Comparison of ENCODE assay signal across 8 cellular contexts in genomic region chr10:62805139-62806092, GRCh38. TPM values are rescaled to one million over a fixed set of nuclear protein-coding genes. Genes with fewer than 3 reads are reported as not detected.
DNase-seq lines count a peak whose midpoint lies in the region; ATAC-seq, FAIRE-seq and TF ChIP-seq lines count a peak whose summit lies in the region.

No MANE protein-coding gene starts in this region.

- ATAC-seq in HG02840 (IDR thresholded peaks at IDR 0.05; ENCODE audit: low FRiP score, unreplicated experiment): peak; percentile 3

- no peaks in the 10 kb centered on the region; the same call in 1 of the 2 replicates for H3F3A ChIP-seq in PC-9 (ENCODE audit: insufficient read depth, low read depth)

- H3K4me3 Mint-ChIP-seq in astrocyte (ENCODE audit: unreplicated experiment): peak overlapping the region; percentile 89

- H3K9me3 ChIP-seq in PC-9 (ENCODE audit: insufficient read depth, low read depth): no peaks in the 10 kb centered on the region
- no peaks in the 10 kb centered on the region for H3K9me3 ChIP-seq in astrocyte (ENCODE audit: insufficient read depth, low read depth, low read length)
- no peaks in the 10 kb centered on the region for H3K9me3 ChIP-seq in iPS-18a (ENCODE audit: control insufficient read depth, low read depth, low read length)
- no peaks in the 10 kb centered on the region for H3K9me3 ChIP-seq in skeletal muscle satellite cell (replicated peaks; ENCODE audit: low read length)

- H3K27me3 ChIP-seq in PC-9 (ENCODE audit: insufficient read depth, low read depth) (no peaks in the 10 kb centered on the region), astrocyte (ENCODE audit: insufficient read depth, low read length) (peaks cover 2% of the 10 kb centered on the region), iPS-18a (ENCODE audit: control insufficient read depth, insufficient read depth, low read length) (no peaks in the 10 kb centered on the region), skeletal muscle satellite cell (ENCODE audit: control insufficient read depth, insufficient read depth, low read length) (no peaks in the 10 kb centered on the region)

- TF ChIP-seq CTCF in PC-9 (conservative IDR thresholded peaks at IDR 0.05): no peak
- no peak for TF ChIP-seq CTCF in astrocyte (IDR thresholded peaks at IDR 0.05; ENCODE audit: insufficient read depth, low read depth, low read length)

- H3K27me3 Mint-ChIP-seq in astrocyte (ENCODE audit: low read depth, unreplicated experiment): no peaks in the 10 kb centered on the region

- intact Hi-C loops in PC-9 (cut with micrococcal nuclease; ENCODE audit: unreplicated experiment): no loop called here

- POLR2A ChIA-PET in PC-9 (lab: Charles Lee; ENCODE audit: unreplicated experiment): no interaction called here

- H3K4me2 ChIP-seq in PC-9 (peak overlapping the region; percentile 84), astrocyte (ENCODE audit: low read length) (peak overlapping the region; percentile 96), skeletal muscle satellite cell (ENCODE audit: low read length) (peak overlapping the region; percentile 97)

- H2AFZ ChIP-seq in PC-9 (peak overlapping the region; percentile 92), astrocyte (ENCODE audit: low read depth, low read length) (peak overlapping the region; percentile 83)

- no TSS peak for BruUV-seq in PC-9 (replicated peaks; lab: Mats Ljungman, UMichigan)

- no peak for FAIRE-seq in astrocyte (lab: Jason Lieb, UNC)

- H3K4me1 ChIP-seq in PC-9 (replicated peaks; ENCODE audit: insufficient read depth) (peaks cover 25% of the 10 kb centered on the region), astrocyte (ENCODE audit: insufficient read depth, low read length) (peaks cover 14% of the 10 kb centered on the region), iPS-18a (ENCODE audit: control insufficient read depth, low read depth, low read length) (peaks cover 24% of the 10 kb centered on the region), skeletal muscle satellite cell (ENCODE audit: control insufficient read depth, insufficient read depth, low read length) (peaks cover 23% of the 10 kb centered on the region)

- H3K4me1 Mint-ChIP-seq in astrocyte (ENCODE audit: low read depth, unreplicated experiment): peaks cover 35% of the 10 kb centered on the region

- H3K9ac ChIP-seq in astrocyte (ENCODE audit: low read length) (peak overlapping the region; percentile 86), iPS-18a (ENCODE audit: low read length) (peak overlapping the region; percentile 83), skeletal muscle satellite cell (ENCODE audit: low read depth, low read length) (peak overlapping the region; percentile 93)

- H3K9me2 ChIP-seq in PC-9 (ENCODE audit: insufficient read depth): no peaks in the 10 kb centered on the region

- CTCF ChIA-PET in PC-9 (lab: Charles Lee): no interaction called here

- H4K20me1 ChIP-seq in PC-9 (ENCODE audit: insufficient read depth): peaks cover 39% of the 10 kb centered on the region
- H4K20me1 ChIP-seq in astrocyte (ENCODE audit: insufficient read depth, low read length): peaks cover 46% of the 10 kb centered on the region

- H3K36me3 Mint-ChIP-seq in astrocyte (ENCODE audit: low read depth, unreplicated experiment): no peaks in the 10 kb centered on the region

- H3K36me3 ChIP-seq in PC-9 (ENCODE audit: low read depth) (peaks cover 21% of the 10 kb centered on the region), astrocyte (ENCODE audit: insufficient read depth, low read length) (peaks cover 2% of the 10 kb centered on the region), iPS-18a (ENCODE audit: control insufficient read depth, low read depth, low read length) (peaks cover 11% of the 10 kb centered on the region), skeletal muscle satellite cell (ENCODE audit: insufficient read depth, low read length) (no peaks in the 10 kb centered on the region)

- peak overlapping the region; percentile 60 for H3K4me3 ChIP-seq in PC-9
- H3K4me3 ChIP-seq in astrocyte (ENCODE audit: insufficient read depth, low read depth, low read length): peak overlapping the region; percentile 91
- H3K4me3 ChIP-seq in iPS-18a (ENCODE audit: low read length): peak overlapping the region; percentile 84
- peak overlapping the region; percentile 97 for H3K4me3 ChIP-seq in skeletal muscle satellite cell (ENCODE audit: low read length)

- H3K27ac Mint-ChIP-seq in astrocyte (ENCODE audit: unreplicated experiment): peak overlapping the region; percentile 72

- peaks cover 43% of the 10 kb centered on the region for H3K79me2 ChIP-seq in PC-9 (ENCODE audit: low read depth)
- H3K79me2 ChIP-seq in astrocyte (ENCODE audit: insufficient read depth, low read length): peaks cover 41% of the 10 kb centered on the region

- DNase-seq in NOMO-1 treated with dmso at 0.1 percent for 144 hours (lab: John Stamatoyannopoulos, UW; ENCODE audit: unreplicated experiment) (peak; percentile 17), NOMO-1 treated with DMSO at 0.1 percent for 48 hours (lab: John Stamatoyannopoulos, UW; ENCODE audit: unreplicated experiment) (no peak), PC-9 (peak; percentile 46 to 58), astrocyte (ENCODE audit: low read depth) (peak; percentile 38), NCI-H446 (lab: John Stamatoyannopoulos, UW) (no peak)

- H3K9me3 Mint-ChIP-seq in astrocyte (ENCODE audit: unreplicated experiment): peaks cover 2% of the 10 kb centered on the region

- H3K27ac ChIP-seq in PC-9: peak overlapping the region; percentile 69; the same call in 1 of the 2 replicates
- H3K27ac ChIP-seq in astrocyte (ENCODE audit: low read depth, low read length): peak overlapping the region; percentile 92
- H3K27ac ChIP-seq in iPS-18a (ENCODE audit: low read length): peak overlapping the region; percentile 30

RNA-seq across cellular contexts. Expression of gene ADO, which starts 0.9 kb away (rescaled TPM):
- total RNA-seq in PC-9 (2021) (13.6 and 13.7 TPM in 2 replicates), astrocyte (29.0 and 31.1 TPM in 2 replicates)
- total RNA-seq in skeletal muscle satellite cell (2012; rRNA removed): 19.3 and 21.6 TPM in 2 replicates

RNA-seq across cellular contexts. Expression of gene EGR2, which starts 10.8 kb away (rescaled TPM):
- 0.24 and 0.53 TPM in 2 replicates for total RNA-seq in PC-9 (2021)
- 12.1 and 22.9 TPM in 2 replicates for total RNA-seq in astrocyte
- total RNA-seq in skeletal muscle satellite cell (2012; rRNA removed): 0.25 and 0.87 TPM in 2 replicates

Comparison
In these comparisons a context has a peak if more than half of its experiments do, and no peak if none do; other contexts are left out.
1. DNase-seq: peak in NOMO-1 treated with dmso at 0.1 percent for 144 hours (single experiment), PC-9 (2 of 2) and astrocyte (single experiment); none in NOMO-1 treated with DMSO at 0.1 percent for 48 hours (single experiment) and NCI-H446 (0 of 2).
2. H3K27ac ChIP-seq: peak in every context shown above with its lines; median percentile 92 in astrocyte; 69 in PC-9; 30 in iPS-18a.
3. Peak in every context shown above with its lines, with median percentiles within 50 percentile points of each other: H3K4me2 ChIP-seq, H3K4me3 ChIP-seq and H3K9ac ChIP-seq.